21 cellular contexts compared by ENCODE assay signal in genomic region chr11:69022268-69022667, GRCh38. TPM values are rescaled to one million over a fixed set of nuclear protein-coding genes. Genes with fewer than 3 reads are reported as not detected.
A peak's percentile ranks its signal among the peaks of the same experiment; 100 is the strongest.
DNase-seq lines count a peak whose midpoint lies in the region; ATAC-seq and TF ChIP-seq lines count a peak whose summit lies in the region.
"Had no signal": no experiment of that assay in that cellular context is flagged by ENCODE, and none has a peak within 500 bp of the region (broad histone marks: within the 10 kb centered on the region; RNA-seq: fewer than 3 reads in every experiment).

No MANE protein-coding gene starts in this region.

- H3K4me3 ChIP-seq in NB4 (ENCODE audit: low read depth, low read length) (no peak overlapping the region), thyroid gland (replicated peaks in 1 of 3) (no peak overlapping the region), transverse colon (no peak overlapping the region)

- H3K9me3 ChIP-seq in thyroid gland (no peaks in the 10 kb centered on the region), transverse colon (no peaks in the 10 kb centered on the region)

- no peak overlapping the region for H3K27ac ChIP-seq in thyroid gland
- H3K27ac ChIP-seq in transverse colon, result peak overlapping the region in 1 of 4 donors; percentile 34
- H3K27ac ChIP-seq: C4-2B, KMS-11 had no signal

- H3K27me3 Mint-ChIP-seq in activated T-helper 17 cell treated with anti-CD3 and anti-CD28 coated beads, Interleukin-2, amount 50 U/mL, for 72 hours, result no peaks in the 10 kb centered on the region

- H3K36me3 Mint-ChIP-seq in activated T-helper 17 cell treated with anti-CD3 and anti-CD28 coated beads, Interleukin-2, amount 50 U/mL, for 72 hours (ENCODE audit: low read depth), result no peaks in the 10 kb centered on the region

- H3K4me1 Mint-ChIP-seq in activated T-helper 17 cell treated with anti-CD3 and anti-CD28 coated beads, Interleukin-2, amount 50 U/mL, for 72 hours, result no peaks in the 10 kb centered on the region

- no peak overlapping the region for H3K4me3 Mint-ChIP-seq in activated T-helper 17 cell treated with anti-CD3 and anti-CD28 coated beads, Interleukin-2, amount 50 U/mL, for 72 hours

- ATAC-seq in activated T-helper 17 cell treated with anti-CD3 and anti-CD28 coated beads, Interleukin-2, amount 50 U/mL, for 72 hours (replicated peaks), result no peak
- ATAC-seq: HepG2, SK-N-SH treated with all-trans-retinoic acid at 6 μM for 48 hours had no signal

- DNase-seq in NB4 (ENCODE audit: low read depth) (peak; percentile 31), NCI-H69 (lab: John Stamatoyannopoulos, UW) (peak; percentile 19), left kidney (ENCODE audit: low read depth, low spot score) (peak; percentile 28), thyroid gland (peak; percentile 77 to 84), transverse colon (no peak), foreskin melanocyte (no peak)
- DNase-seq: DND-41, MV-4-11, NCI-H1417, NCI-H187, NCI-H2107, NCI-H748 treated with DMSO at 0.1 percent for 48 hours, OCI-M1, SHP77 treated with DMSO at 0.1 percent for 48 hours had no signal

- no peak for TF ChIP-seq EP300 in transverse colon (IDR thresholded peaks at IDR 0.05; ENCODE audit: low read depth)

- H3K27ac Mint-ChIP-seq in activated T-helper 17 cell treated with anti-CD3 and anti-CD28 coated beads, Interleukin-2, amount 50 U/mL, for 72 hours, result no peak overlapping the region

- intact Hi-C loops in thyroid gland (cut with DNase I) (no loop called here), transverse colon (cut with DNase I; ENCODE audit: low total_unique reads) (no loop called here)

- no peaks in the 10 kb centered on the region for H3K27me3 ChIP-seq in thyroid gland
- H3K27me3 ChIP-seq in transverse colon, result no peaks in the 10 kb centered on the region

- in situ Hi-C loops in transverse colon (cut with MboI; ENCODE audit: low pct_ligation_motif_present in 1 of 4, low pct_unique_long_range_greater_than_20kb in 1 of 4, low sequenced_read_pairs in 3 of 4), result no loop called here

- no peaks in the 10 kb centered on the region for H3K9me3 Mint-ChIP-seq in activated T-helper 17 cell treated with anti-CD3 and anti-CD28 coated beads, Interleukin-2, amount 50 U/mL, for 72 hours

- peaks cover 0 to 4% of the 10 kb centered on the region in 2 donors for H3K4me1 ChIP-seq in thyroid gland
- H3K4me1 ChIP-seq in transverse colon, result no peaks in the 10 kb centered on the region

- H3K36me3 ChIP-seq in thyroid gland (no peaks in the 10 kb centered on the region), transverse colon (no peaks in the 10 kb centered on the region)

- no peak for TF ChIP-seq POLR2A in NB4 (IDR thresholded peaks at IDR 0.05; ENCODE audit: extremely low read depth, insufficient read length)
- no peak for TF ChIP-seq POLR2A in thyroid gland (IDR thresholded peaks at IDR 0.05)
- TF ChIP-seq POLR2A in transverse colon (IDR thresholded peaks at IDR 0.05), result no peak

- WGBS in thyroid gland, 2 donors, result 19 to 54% methylated on average over 10 of the region's 10 CpGs
- 69 to 80% methylated on average over 1 to 10 of the region's 10 CpGs for WGBS in transverse colon (ENCODE audit: low coverage in 1 of 2), 2 donors

- no peak for TF ChIP-seq CTCF in NB4 (IDR thresholded peaks at IDR 0.05; ENCODE audit: low read depth, low read length)
- TF ChIP-seq CTCF in thyroid gland (IDR thresholded peaks at IDR 0.05), result no peak
- no peak for TF ChIP-seq CTCF in transverse colon (IDR thresholded peaks at IDR 0.05)

RNA-seq across cellular contexts. Expression of gene MRGPRF, which starts 9.2 kb away (rescaled TPM):
- total RNA-seq in thyroid gland (1 to 10 TPM; 5.0 to 7.6 (median 6.6) TPM), transverse colon (100 to 1,000 TPM in 1 of 4 donors, 10 to 100 TPM in 3; 17.9 to 119 (median 43.6) TPM)
- not detected for total RNA-seq in activated T-helper 17 cell treated with anti-CD3 and anti-CD28 coated beads, Interleukin-2, amount 50 U/mL, for 72 hours
- total RNA-seq: G401, H4, HepG2 had no signal

RNA-seq across cellular contexts. Expression of gene TPCN2, which starts 26.5 kb away (rescaled TPM):
- total RNA-seq in thyroid gland (10 to 100 TPM; 10.5 to 30.4 (median 13.7) TPM), transverse colon (10 to 100 TPM; 16.8 to 25.4 (median 20.7) TPM)
- total RNA-seq in activated T-helper 17 cell treated with anti-CD3 and anti-CD28 coated beads, Interleukin-2, amount 50 U/mL, for 72 hours, result 10 to 100 TPM; 12.8 to 15.9 TPM

RNA-seq across cellular contexts. Expression of gene MRGPRD, which starts 41.5 kb away (rescaled TPM):
- total RNA-seq in thyroid gland (not detected), transverse colon (not detected)
- not detected for total RNA-seq in activated T-helper 17 cell treated with anti-CD3 and anti-CD28 coated beads, Interleukin-2, amount 50 U/mL, for 72 hours
- total RNA-seq: G401, H4, HepG2 had no signal

Comparison
In these comparisons a context has a peak if more than half of its experiments do, and no peak if none do; other contexts are left out.
1. DNase-seq: peak in NB4 (single experiment), NCI-H69 (single experiment), left kidney (single experiment) and thyroid gland (2 of 2); none in transverse colon (single experiment) and foreskin melanocyte (single experiment).
2. RNA of gene MRGPRF, which starts 9.2 kb away (total RNA-seq): 17.9 to 119 TPM in transverse colon and 5.0 to 7.6 TPM in thyroid gland; not detected in activated T-helper 17 cell treated with anti-CD3 and anti-CD28 coated beads, Interleukin-2, amount 50 U/mL, for 72 hours; every median in the first group is over 4 times any median in the second.